ENCODE assay signal across 1 cellular context in the genomic region with DNA sequence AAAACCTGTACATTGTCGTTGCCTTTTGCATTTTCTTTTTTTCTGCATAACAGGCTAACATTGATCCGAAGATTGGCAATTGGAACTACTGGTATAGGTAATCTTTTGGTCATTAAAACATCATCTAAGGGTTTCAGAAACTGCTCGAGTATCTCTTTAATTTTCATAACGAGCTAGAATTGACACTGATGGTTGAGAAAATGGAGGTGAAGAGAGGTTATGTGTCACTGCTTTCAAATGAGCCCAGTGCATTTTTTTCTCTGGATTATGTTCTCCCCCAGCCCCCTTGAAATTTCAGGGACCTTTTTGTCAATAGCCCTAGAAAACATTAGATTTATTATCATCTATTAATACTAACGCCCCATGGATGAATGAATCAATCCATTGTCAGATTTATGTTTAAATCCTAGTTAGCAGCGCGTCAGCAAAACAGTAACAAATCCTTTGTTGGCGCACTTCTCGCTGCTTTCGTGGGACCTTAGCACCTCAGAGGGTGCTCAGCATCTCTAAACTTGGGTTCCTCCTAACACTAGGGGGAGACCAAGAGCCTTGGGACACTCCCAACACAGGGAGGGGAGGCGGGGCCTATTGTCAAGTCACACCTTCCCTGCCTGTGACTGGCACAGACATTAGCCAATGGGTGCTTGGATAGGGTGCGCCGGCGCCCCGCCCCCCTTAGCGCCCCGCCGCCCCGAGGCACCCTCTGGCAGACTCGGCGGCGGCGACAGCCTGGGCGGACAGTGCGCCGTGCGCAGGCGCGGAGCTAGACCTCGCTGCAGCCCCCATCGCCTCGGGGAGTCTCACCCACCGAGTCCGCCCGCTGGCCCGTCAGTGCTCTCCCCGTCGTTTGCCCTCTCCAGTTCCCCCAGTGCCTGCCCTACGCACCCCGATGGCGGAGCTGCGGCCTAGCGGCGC.
TF ChIP-seq lines count a peak whose summit lies in the region.

A gene (plus strand): TSS at position 709 of the 915 bp plus-strand sequence. CDS start 181 bp downstream, at position 890.

TF ChIP-seq in WTC11, 78 proteins besides CTCF, POLR2A, EP300 and RAD21 (continued from another document and continues in another):
- TF ChIP-seq, protein P1, sequence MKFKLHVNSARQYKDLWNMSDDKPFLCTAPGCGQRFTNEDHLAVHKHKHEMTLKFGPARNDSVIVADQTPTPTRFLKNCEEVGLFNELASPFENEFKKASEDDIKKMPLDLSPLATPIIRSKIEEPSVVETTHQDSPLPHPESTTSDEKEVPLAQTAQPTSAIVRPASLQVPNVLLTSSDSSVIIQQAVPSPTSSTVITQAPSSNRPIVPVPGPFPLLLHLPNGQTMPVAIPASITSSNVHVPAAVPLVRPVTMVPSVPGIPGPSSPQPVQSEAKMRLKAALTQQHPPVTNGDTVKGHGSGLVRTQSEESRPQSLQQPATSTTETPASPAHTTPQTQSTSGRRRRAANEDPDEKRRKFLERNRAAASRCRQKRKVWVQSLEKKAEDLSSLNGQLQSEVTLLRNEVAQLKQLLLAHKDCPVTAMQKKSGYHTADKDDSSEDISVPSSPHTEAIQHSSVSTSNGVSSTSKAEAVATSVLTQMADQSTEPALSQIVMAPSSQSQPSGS (CRISPR knock-in tag; IDR thresholded peaks at IDR 0.05; ENCODE audit: borderline replicate concordance, low read depth): no peak
- TF ChIP-seq GRHL2 (CRISPR knock-in tag; IDR thresholded peaks at IDR 0.05; ENCODE audit: insufficient replicate concordance, severe bottlenecking) (no peak), NFYB (CRISPR knock-in tag; conservative IDR thresholded peaks at IDR 0.05; ENCODE audit: low read depth) (peak; percentile 82), JUN (CRISPR knock-in tag; IDR thresholded peaks at IDR 0.05) (no peak), ZBTB21 (CRISPR knock-in tag; IDR thresholded peaks at IDR 0.05; ENCODE audit: borderline replicate concordance) (no peak), CBFB (CRISPR knock-in tag; IDR thresholded peaks at IDR 0.05; ENCODE audit: low read depth) (no peak), ESRRA (CRISPR knock-in tag; IDR thresholded peaks at IDR 0.05; ENCODE audit: borderline replicate concordance) (no peak), ZNF317 (CRISPR knock-in tag; IDR thresholded peaks at IDR 0.05; ENCODE audit: borderline replicate concordance, low read depth) (no peak), ZNF671 (CRISPR knock-in tag; IDR thresholded peaks at IDR 0.05) (no peak), NR3C1 (CRISPR knock-in tag; conservative IDR thresholded peaks at IDR 0.05; ENCODE audit: low read depth) (no peak), SOX15 (CRISPR knock-in tag; IDR thresholded peaks at IDR 0.05) (no peak), SP1 (CRISPR knock-in tag; conservative IDR thresholded peaks at IDR 0.05) (peak; percentile 81), CREM (CRISPR knock-in tag; IDR thresholded peaks at IDR 0.05) (no peak), ZNF138 (CRISPR knock-in tag; conservative IDR thresholded peaks at IDR 0.05) (no peak), TEAD1 (CRISPR knock-in tag; IDR thresholded peaks at IDR 0.05) (no peak)
- TF ChIP-seq, protein P2, sequence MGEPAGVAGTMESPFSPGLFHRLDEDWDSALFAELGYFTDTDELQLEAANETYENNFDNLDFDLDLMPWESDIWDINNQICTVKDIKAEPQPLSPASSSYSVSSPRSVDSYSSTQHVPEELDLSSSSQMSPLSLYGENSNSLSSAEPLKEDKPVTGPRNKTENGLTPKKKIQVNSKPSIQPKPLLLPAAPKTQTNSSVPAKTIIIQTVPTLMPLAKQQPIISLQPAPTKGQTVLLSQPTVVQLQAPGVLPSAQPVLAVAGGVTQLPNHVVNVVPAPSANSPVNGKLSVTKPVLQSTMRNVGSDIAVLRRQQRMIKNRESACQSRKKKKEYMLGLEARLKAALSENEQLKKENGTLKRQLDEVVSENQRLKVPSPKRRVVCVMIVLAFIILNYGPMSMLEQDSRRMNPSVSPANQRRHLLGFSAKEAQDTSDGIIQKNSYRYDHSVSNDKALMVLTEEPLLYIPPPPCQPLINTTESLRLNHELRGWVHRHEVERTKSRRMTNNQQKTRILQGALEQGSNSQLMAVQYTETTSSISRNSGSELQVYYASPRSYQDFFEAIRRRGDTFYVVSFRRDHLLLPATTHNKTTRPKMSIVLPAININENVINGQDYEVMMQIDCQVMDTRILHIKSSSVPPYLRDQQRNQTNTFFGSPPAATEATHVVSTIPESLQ (CRISPR knock-in tag; IDR thresholded peaks at IDR 0.05): no peak
- TF ChIP-seq, protein P3, sequence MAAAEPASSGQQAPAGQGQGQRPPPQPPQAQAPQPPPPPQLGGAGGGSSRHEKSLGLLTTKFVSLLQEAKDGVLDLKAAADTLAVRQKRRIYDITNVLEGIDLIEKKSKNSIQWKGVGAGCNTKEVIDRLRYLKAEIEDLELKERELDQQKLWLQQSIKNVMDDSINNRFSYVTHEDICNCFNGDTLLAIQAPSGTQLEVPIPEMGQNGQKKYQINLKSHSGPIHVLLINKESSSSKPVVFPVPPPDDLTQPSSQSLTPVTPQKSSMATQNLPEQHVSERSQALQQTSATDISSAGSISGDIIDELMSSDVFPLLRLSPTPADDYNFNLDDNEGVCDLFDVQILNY (CRISPR knock-in tag; IDR thresholded peaks at IDR 0.05): no peak
- TF ChIP-seq, protein P4, sequence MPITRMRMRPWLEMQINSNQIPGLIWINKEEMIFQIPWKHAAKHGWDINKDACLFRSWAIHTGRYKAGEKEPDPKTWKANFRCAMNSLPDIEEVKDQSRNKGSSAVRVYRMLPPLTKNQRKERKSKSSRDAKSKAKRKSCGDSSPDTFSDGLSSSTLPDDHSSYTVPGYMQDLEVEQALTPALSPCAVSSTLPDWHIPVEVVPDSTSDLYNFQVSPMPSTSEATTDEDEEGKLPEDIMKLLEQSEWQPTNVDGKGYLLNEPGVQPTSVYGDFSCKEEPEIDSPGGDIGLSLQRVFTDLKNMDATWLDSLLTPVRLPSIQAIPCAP (CRISPR knock-in tag; IDR thresholded peaks at IDR 0.05): no peak
- TF ChIP-seq, protein P5, sequence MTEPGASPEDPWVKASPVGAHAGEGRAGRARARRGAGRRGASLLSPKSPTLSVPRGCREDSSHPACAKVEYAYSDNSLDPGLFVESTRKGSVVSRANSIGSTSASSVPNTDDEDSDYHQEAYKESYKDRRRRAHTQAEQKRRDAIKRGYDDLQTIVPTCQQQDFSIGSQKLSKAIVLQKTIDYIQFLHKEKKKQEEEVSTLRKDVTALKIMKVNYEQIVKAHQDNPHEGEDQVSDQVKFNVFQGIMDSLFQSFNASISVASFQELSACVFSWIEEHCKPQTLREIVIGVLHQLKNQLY (CRISPR knock-in tag; IDR thresholded peaks at IDR 0.05): no peak
- TF ChIP-seq, protein P6, sequence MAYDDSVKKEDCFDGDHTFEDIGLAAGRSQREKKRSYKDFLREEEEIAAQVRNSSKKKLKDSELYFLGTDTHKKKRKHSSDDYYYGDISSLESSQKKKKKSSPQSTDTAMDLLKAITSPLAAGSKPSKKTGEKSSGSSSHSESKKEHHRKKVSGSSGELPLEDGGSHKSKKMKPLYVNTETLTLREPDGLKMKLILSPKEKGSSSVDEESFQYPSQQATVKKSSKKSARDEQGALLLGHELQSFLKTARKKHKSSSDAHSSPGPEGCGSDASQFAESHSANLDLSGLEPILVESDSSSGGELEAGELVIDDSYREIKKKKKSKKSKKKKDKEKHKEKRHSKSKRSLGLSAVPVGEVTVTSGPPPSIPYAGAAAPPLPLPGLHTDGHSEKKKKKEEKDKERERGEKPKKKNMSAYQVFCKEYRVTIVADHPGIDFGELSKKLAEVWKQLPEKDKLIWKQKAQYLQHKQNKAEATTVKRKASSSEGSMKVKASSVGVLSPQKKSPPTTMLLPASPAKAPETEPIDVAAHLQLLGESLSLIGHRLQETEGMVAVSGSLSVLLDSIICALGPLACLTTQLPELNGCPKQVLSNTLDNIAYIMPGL (CRISPR knock-in tag; IDR thresholded peaks at IDR 0.05): no peak
- TF ChIP-seq, protein P7, sequence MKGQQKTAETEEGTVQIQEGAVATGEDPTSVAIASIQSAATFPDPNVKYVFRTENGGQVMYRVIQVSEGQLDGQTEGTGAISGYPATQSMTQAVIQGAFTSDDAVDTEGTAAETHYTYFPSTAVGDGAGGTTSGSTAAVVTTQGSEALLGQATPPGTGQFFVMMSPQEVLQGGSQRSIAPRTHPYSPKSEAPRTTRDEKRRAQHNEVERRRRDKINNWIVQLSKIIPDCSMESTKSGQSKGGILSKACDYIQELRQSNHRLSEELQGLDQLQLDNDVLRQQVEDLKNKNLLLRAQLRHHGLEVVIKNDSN (CRISPR knock-in tag; IDR thresholded peaks at IDR 0.05): no peak
- TF ChIP-seq, protein P8, sequence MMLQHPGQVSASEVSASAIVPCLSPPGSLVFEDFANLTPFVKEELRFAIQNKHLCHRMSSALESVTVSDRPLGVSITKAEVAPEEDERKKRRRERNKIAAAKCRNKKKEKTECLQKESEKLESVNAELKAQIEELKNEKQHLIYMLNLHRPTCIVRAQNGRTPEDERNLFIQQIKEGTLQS (CRISPR knock-in tag; conservative IDR thresholded peaks at IDR 0.05): no peak
- TF ChIP-seq, protein P9, sequence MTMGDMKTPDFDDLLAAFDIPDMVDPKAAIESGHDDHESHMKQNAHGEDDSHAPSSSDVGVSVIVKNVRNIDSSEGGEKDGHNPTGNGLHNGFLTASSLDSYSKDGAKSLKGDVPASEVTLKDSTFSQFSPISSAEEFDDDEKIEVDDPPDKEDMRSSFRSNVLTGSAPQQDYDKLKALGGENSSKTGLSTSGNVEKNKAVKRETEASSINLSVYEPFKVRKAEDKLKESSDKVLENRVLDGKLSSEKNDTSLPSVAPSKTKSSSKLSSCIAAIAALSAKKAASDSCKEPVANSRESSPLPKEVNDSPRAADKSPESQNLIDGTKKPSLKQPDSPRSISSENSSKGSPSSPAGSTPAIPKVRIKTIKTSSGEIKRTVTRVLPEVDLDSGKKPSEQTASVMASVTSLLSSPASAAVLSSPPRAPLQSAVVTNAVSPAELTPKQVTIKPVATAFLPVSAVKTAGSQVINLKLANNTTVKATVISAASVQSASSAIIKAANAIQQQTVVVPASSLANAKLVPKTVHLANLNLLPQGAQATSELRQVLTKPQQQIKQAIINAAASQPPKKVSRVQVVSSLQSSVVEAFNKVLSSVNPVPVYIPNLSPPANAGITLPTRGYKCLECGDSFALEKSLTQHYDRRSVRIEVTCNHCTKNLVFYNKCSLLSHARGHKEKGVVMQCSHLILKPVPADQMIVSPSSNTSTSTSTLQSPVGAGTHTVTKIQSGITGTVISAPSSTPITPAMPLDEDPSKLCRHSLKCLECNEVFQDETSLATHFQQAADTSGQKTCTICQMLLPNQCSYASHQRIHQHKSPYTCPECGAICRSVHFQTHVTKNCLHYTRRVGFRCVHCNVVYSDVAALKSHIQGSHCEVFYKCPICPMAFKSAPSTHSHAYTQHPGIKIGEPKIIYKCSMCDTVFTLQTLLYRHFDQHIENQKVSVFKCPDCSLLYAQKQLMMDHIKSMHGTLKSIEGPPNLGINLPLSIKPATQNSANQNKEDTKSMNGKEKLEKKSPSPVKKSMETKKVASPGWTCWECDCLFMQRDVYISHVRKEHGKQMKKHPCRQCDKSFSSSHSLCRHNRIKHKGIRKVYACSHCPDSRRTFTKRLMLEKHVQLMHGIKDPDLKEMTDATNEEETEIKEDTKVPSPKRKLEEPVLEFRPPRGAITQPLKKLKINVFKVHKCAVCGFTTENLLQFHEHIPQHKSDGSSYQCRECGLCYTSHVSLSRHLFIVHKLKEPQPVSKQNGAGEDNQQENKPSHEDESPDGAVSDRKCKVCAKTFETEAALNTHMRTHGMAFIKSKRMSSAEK (CRISPR knock-in tag; IDR thresholded peaks at IDR 0.05; ENCODE audit: borderline replicate concordance): no peak
- TF ChIP-seq, protein P10, sequence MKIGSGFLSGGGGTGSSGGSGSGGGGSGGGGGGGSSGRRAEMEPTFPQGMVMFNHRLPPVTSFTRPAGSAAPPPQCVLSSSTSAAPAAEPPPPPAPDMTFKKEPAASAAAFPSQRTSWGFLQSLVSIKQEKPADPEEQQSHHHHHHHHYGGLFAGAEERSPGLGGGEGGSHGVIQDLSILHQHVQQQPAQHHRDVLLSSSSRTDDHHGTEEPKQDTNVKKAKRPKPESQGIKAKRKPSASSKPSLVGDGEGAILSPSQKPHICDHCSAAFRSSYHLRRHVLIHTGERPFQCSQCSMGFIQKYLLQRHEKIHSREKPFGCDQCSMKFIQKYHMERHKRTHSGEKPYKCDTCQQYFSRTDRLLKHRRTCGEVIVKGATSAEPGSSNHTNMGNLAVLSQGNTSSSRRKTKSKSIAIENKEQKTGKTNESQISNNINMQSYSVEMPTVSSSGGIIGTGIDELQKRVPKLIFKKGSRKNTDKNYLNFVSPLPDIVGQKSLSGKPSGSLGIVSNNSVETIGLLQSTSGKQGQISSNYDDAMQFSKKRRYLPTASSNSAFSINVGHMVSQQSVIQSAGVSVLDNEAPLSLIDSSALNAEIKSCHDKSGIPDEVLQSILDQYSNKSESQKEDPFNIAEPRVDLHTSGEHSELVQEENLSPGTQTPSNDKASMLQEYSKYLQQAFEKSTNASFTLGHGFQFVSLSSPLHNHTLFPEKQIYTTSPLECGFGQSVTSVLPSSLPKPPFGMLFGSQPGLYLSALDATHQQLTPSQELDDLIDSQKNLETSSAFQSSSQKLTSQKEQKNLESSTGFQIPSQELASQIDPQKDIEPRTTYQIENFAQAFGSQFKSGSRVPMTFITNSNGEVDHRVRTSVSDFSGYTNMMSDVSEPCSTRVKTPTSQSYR (CRISPR knock-in tag; IDR thresholded peaks at IDR 0.05): peak; percentile 41; the same call in 1 of the 2 replicates
- TF ChIP-seq, protein P11, sequence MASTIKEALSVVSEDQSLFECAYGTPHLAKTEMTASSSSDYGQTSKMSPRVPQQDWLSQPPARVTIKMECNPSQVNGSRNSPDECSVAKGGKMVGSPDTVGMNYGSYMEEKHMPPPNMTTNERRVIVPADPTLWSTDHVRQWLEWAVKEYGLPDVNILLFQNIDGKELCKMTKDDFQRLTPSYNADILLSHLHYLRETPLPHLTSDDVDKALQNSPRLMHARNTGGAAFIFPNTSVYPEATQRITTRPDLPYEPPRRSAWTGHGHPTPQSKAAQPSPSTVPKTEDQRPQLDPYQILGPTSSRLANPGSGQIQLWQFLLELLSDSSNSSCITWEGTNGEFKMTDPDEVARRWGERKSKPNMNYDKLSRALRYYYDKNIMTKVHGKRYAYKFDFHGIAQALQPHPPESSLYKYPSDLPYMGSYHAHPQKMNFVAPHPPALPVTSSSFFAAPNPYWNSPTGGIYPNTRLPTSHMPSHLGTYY (CRISPR knock-in tag; IDR thresholded peaks at IDR 0.05): no peak
